Comparison of ENCODE assay signal across 1 cellular context in the genomic region with DNA sequence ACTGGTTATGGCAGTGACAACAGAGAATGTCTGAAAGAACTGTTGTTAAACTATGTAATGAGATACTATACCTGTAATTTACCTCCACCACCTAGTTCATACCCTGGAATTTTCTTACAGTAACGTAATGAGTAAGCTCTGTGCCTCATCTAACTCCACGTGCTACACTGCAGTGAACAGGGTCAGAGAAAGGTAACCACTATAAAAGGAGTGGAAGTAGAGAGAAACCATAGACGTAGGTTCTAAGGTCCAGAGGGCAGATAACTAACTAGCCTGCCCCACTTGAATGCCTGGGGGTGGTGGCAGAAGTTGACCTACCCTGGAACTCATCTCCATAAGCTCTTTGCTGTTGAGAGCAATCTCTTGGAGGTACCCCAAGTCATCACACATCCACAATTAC.
TF ChIP-seq lines count a peak whose summit lies in the region.

No MANE protein-coding gene starts in this region.

TF ChIP-seq in GM23338, 12 proteins besides CTCF, POLR2A, EP300 and RAD21 (continued from another document):
- TF ChIP-seq, protein P1, sequence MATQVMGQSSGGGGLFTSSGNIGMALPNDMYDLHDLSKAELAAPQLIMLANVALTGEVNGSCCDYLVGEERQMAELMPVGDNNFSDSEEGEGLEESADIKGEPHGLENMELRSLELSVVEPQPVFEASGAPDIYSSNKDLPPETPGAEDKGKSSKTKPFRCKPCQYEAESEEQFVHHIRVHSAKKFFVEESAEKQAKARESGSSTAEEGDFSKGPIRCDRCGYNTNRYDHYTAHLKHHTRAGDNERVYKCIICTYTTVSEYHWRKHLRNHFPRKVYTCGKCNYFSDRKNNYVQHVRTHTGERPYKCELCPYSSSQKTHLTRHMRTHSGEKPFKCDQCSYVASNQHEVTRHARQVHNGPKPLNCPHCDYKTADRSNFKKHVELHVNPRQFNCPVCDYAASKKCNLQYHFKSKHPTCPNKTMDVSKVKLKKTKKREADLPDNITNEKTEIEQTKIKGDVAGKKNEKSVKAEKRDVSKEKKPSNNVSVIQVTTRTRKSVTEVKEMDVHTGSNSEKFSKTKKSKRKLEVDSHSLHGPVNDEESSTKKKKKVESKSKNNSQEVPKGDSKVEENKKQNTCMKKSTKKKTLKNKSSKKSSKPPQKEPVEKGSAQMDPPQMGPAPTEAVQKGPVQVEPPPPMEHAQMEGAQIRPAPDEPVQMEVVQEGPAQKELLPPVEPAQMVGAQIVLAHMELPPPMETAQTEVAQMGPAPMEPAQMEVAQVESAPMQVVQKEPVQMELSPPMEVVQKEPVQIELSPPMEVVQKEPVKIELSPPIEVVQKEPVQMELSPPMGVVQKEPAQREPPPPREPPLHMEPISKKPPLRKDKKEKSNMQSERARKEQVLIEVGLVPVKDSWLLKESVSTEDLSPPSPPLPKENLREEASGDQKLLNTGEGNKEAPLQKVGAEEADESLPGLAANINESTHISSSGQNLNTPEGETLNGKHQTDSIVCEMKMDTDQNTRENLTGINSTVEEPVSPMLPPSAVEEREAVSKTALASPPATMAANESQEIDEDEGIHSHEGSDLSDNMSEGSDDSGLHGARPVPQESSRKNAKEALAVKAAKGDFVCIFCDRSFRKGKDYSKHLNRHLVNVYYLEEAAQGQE (IDR thresholded peaks at IDR 0.05; ENCODE audit: unreplicated experiment) = no peak
- TF ChIP-seq, protein P2, sequence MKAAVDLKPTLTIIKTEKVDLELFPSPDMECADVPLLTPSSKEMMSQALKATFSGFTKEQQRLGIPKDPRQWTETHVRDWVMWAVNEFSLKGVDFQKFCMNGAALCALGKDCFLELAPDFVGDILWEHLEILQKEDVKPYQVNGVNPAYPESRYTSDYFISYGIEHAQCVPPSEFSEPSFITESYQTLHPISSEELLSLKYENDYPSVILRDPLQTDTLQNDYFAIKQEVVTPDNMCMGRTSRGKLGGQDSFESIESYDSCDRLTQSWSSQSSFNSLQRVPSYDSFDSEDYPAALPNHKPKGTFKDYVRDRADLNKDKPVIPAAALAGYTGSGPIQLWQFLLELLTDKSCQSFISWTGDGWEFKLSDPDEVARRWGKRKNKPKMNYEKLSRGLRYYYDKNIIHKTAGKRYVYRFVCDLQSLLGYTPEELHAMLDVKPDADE (IDR thresholded peaks at IDR 0.05) = no peak
- TF ChIP-seq EZH2phosphoT487 (IDR thresholded peaks at IDR 0.05; ENCODE audit: unreplicated experiment) (no peak), ZNF114 (CRISPR knock-in tag; IDR thresholded peaks at IDR 0.05) (no peak)
